In the genomic region with DNA sequence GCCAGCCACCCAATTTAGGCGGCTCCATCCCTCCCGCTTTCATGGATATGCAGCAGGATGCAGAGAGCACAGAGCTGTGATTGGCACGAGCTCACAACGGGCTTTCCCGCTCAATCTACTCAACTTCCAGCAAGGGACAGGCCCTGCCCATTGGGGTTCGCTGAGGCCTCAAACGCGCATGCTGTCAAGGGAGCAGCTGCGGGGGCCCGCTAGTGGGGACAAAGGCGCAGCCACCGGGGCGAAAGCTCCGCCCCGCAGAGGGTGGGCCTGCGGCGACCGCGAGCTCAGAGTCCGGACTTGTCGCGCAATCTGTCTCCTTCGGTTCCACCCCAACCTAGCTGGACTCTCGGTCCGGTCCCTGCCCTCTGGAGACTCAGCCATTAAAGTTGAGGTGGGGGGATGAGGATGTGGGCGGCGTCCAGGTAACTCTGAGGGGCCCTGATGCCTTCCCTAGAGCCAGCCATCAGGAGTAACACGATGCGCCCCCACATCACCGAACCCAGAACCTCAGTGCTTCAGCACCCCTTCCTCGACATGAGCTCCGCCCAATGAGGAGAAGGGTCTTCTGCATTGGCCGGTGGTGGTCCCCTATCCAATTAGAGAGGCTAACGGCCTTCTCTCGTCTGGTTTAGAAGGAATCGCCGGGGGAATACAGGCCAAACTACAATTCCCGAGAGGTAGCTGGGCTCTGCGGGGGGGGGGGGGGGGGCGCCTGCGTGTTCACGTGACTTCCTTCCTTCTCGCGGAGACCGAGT, we compare ENCODE assay signal across 1 cellular context.
TF ChIP-seq lines count a peak whose summit lies in the region.

No MANE protein-coding gene starts in this region.

TF ChIP-seq in WTC11, 78 proteins besides CTCF, POLR2A, EP300 and RAD21 (continued from another document):
- TF ChIP-seq, protein P1, sequence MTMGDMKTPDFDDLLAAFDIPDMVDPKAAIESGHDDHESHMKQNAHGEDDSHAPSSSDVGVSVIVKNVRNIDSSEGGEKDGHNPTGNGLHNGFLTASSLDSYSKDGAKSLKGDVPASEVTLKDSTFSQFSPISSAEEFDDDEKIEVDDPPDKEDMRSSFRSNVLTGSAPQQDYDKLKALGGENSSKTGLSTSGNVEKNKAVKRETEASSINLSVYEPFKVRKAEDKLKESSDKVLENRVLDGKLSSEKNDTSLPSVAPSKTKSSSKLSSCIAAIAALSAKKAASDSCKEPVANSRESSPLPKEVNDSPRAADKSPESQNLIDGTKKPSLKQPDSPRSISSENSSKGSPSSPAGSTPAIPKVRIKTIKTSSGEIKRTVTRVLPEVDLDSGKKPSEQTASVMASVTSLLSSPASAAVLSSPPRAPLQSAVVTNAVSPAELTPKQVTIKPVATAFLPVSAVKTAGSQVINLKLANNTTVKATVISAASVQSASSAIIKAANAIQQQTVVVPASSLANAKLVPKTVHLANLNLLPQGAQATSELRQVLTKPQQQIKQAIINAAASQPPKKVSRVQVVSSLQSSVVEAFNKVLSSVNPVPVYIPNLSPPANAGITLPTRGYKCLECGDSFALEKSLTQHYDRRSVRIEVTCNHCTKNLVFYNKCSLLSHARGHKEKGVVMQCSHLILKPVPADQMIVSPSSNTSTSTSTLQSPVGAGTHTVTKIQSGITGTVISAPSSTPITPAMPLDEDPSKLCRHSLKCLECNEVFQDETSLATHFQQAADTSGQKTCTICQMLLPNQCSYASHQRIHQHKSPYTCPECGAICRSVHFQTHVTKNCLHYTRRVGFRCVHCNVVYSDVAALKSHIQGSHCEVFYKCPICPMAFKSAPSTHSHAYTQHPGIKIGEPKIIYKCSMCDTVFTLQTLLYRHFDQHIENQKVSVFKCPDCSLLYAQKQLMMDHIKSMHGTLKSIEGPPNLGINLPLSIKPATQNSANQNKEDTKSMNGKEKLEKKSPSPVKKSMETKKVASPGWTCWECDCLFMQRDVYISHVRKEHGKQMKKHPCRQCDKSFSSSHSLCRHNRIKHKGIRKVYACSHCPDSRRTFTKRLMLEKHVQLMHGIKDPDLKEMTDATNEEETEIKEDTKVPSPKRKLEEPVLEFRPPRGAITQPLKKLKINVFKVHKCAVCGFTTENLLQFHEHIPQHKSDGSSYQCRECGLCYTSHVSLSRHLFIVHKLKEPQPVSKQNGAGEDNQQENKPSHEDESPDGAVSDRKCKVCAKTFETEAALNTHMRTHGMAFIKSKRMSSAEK (CRISPR knock-in tag; IDR thresholded peaks at IDR 0.05; ENCODE audit: borderline replicate concordance), result no peak
- no peak for TF ChIP-seq ZBTB21 (CRISPR knock-in tag; IDR thresholded peaks at IDR 0.05; ENCODE audit: borderline replicate concordance)
- peak; percentile 46; the same call in 1 of the 2 replicates for TF ChIP-seq SP1 (CRISPR knock-in tag; conservative IDR thresholded peaks at IDR 0.05)
- TF ChIP-seq EMX1 (CRISPR knock-in tag; IDR thresholded peaks at IDR 0.05), result no peak
- TF ChIP-seq, protein P2, sequence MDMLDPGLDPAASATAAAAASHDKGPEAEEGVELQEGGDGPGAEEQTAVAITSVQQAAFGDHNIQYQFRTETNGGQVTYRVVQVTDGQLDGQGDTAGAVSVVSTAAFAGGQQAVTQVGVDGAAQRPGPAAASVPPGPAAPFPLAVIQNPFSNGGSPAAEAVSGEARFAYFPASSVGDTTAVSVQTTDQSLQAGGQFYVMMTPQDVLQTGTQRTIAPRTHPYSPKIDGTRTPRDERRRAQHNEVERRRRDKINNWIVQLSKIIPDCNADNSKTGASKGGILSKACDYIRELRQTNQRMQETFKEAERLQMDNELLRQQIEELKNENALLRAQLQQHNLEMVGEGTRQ (CRISPR knock-in tag; IDR thresholded peaks at IDR 0.05), result no peak
- no peak for TF ChIP-seq RELA (CRISPR knock-in tag; IDR thresholded peaks at IDR 0.05; ENCODE audit: borderline replicate concordance)
- peak; percentile 91 for TF ChIP-seq ETV6 (CRISPR knock-in tag; IDR thresholded peaks at IDR 0.05)
- TF ChIP-seq, protein P3, sequence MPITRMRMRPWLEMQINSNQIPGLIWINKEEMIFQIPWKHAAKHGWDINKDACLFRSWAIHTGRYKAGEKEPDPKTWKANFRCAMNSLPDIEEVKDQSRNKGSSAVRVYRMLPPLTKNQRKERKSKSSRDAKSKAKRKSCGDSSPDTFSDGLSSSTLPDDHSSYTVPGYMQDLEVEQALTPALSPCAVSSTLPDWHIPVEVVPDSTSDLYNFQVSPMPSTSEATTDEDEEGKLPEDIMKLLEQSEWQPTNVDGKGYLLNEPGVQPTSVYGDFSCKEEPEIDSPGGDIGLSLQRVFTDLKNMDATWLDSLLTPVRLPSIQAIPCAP (CRISPR knock-in tag; IDR thresholded peaks at IDR 0.05), result 0 out of 2 replicates have a peak, but pooled peaks have one; percentile 18
- TF ChIP-seq, protein P4, sequence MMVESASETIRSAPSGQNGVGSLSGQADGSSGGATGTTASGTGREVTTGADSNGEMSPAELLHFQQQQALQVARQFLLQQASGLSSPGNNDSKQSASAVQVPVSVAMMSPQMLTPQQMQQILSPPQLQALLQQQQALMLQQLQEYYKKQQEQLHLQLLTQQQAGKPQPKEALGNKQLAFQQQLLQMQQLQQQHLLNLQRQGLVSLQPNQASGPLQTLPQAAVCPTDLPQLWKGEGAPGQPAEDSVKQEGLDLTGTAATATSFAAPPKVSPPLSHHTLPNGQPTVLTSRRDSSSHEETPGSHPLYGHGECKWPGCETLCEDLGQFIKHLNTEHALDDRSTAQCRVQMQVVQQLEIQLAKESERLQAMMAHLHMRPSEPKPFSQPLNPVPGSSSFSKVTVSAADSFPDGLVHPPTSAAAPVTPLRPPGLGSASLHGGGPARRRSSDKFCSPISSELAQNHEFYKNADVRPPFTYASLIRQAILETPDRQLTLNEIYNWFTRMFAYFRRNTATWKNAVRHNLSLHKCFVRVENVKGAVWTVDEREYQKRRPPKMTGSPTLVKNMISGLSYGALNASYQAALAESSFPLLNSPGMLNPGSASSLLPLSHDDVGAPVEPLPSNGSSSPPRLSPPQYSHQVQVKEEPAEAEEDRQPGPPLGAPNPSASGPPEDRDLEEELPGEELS (CRISPR knock-in tag; IDR thresholded peaks at IDR 0.05), result peak; percentile 68
- 0 out of 2 replicates have a peak, but pooled peaks have one; percentile 63 for TF ChIP-seq ZNF416 (CRISPR knock-in tag; IDR thresholded peaks at IDR 0.05)
- TF ChIP-seq, protein P5, sequence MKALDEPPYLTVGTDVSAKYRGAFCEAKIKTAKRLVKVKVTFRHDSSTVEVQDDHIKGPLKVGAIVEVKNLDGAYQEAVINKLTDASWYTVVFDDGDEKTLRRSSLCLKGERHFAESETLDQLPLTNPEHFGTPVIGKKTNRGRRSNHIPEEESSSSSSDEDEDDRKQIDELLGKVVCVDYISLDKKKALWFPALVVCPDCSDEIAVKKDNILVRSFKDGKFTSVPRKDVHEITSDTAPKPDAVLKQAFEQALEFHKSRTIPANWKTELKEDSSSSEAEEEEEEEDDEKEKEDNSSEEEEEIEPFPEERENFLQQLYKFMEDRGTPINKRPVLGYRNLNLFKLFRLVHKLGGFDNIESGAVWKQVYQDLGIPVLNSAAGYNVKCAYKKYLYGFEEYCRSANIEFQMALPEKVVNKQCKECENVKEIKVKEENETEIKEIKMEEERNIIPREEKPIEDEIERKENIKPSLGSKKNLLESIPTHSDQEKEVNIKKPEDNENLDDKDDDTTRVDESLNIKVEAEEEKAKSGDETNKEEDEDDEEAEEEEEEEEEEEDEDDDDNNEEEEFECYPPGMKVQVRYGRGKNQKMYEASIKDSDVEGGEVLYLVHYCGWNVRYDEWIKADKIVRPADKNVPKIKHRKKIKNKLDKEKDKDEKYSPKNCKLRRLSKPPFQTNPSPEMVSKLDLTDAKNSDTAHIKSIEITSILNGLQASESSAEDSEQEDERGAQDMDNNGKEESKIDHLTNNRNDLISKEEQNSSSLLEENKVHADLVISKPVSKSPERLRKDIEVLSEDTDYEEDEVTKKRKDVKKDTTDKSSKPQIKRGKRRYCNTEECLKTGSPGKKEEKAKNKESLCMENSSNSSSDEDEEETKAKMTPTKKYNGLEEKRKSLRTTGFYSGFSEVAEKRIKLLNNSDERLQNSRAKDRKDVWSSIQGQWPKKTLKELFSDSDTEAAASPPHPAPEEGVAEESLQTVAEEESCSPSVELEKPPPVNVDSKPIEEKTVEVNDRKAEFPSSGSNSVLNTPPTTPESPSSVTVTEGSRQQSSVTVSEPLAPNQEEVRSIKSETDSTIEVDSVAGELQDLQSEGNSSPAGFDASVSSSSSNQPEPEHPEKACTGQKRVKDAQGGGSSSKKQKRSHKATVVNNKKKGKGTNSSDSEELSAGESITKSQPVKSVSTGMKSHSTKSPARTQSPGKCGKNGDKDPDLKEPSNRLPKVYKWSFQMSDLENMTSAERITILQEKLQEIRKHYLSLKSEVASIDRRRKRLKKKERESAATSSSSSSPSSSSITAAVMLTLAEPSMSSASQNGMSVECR (CRISPR knock-in tag; IDR thresholded peaks at IDR 0.05; ENCODE audit: borderline replicate concordance), result peak; percentile 97
- TF ChIP-seq, protein P6, sequence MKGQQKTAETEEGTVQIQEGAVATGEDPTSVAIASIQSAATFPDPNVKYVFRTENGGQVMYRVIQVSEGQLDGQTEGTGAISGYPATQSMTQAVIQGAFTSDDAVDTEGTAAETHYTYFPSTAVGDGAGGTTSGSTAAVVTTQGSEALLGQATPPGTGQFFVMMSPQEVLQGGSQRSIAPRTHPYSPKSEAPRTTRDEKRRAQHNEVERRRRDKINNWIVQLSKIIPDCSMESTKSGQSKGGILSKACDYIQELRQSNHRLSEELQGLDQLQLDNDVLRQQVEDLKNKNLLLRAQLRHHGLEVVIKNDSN (CRISPR knock-in tag; IDR thresholded peaks at IDR 0.05), result peak; percentile 75; the same call in 1 of the 2 replicates
- TF ChIP-seq, protein P7, sequence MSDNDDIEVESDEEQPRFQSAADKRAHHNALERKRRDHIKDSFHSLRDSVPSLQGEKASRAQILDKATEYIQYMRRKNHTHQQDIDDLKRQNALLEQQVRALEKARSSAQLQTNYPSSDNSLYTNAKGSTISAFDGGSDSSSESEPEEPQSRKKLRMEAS (CRISPR knock-in tag; IDR thresholded peaks at IDR 0.05), result peak; percentile 91
- TF ChIP-seq, protein P8, sequence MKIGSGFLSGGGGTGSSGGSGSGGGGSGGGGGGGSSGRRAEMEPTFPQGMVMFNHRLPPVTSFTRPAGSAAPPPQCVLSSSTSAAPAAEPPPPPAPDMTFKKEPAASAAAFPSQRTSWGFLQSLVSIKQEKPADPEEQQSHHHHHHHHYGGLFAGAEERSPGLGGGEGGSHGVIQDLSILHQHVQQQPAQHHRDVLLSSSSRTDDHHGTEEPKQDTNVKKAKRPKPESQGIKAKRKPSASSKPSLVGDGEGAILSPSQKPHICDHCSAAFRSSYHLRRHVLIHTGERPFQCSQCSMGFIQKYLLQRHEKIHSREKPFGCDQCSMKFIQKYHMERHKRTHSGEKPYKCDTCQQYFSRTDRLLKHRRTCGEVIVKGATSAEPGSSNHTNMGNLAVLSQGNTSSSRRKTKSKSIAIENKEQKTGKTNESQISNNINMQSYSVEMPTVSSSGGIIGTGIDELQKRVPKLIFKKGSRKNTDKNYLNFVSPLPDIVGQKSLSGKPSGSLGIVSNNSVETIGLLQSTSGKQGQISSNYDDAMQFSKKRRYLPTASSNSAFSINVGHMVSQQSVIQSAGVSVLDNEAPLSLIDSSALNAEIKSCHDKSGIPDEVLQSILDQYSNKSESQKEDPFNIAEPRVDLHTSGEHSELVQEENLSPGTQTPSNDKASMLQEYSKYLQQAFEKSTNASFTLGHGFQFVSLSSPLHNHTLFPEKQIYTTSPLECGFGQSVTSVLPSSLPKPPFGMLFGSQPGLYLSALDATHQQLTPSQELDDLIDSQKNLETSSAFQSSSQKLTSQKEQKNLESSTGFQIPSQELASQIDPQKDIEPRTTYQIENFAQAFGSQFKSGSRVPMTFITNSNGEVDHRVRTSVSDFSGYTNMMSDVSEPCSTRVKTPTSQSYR (CRISPR knock-in tag; IDR thresholded peaks at IDR 0.05), result no peak
- TF ChIP-seq, protein P9, sequence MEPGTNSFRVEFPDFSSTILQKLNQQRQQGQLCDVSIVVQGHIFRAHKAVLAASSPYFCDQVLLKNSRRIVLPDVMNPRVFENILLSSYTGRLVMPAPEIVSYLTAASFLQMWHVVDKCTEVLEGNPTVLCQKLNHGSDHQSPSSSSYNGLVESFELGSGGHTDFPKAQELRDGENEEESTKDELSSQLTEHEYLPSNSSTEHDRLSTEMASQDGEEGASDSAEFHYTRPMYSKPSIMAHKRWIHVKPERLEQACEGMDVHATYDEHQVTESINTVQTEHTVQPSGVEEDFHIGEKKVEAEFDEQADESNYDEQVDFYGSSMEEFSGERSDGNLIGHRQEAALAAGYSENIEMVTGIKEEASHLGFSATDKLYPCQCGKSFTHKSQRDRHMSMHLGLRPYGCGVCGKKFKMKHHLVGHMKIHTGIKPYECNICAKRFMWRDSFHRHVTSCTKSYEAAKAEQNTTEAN (CRISPR knock-in tag; IDR thresholded peaks at IDR 0.05), result peak; percentile 72
- TF ChIP-seq, protein P10, sequence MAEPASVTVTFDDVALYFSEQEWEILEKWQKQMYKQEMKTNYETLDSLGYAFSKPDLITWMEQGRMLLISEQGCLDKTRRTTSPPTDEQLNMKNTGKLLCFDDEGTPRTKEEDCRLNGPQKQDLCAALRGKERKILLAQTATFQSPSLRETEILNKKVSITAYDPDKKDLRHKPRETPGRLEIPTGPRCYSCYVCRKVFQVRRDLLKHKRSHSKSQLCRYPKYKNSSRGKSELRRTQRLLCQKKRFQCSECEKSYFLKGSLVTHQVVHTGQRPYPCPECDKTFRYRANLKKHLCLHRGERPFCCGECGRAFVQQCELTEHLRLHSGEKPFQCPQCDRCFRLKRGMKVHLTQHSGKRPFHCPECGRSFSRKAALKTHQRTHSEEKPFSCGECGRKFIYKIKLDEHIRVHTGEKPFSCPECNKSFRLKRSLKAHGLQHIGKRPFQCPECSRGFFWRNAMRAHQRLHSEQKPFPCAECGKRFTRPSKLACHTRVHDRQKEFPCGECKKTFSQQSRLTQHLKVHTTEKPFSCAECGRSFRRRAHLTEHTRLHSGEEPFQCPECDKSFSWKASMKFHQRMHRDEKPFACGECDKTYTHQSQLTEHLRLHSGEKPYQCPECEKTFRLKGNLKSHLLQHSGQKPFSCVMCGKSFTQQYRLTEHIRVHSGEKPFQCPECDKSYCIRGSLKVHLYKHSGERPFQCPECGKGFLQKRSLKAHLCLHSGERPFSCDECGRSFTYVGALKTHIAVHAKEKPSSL (CRISPR knock-in tag; conservative IDR thresholded peaks at IDR 0.05), result no peak
- TF ChIP-seq NR1H2 (CRISPR knock-in tag; IDR thresholded peaks at IDR 0.05), result no peak
TF ChIP-seq in WTC11: peak in this region for 19.
